In the genomic region with DNA sequence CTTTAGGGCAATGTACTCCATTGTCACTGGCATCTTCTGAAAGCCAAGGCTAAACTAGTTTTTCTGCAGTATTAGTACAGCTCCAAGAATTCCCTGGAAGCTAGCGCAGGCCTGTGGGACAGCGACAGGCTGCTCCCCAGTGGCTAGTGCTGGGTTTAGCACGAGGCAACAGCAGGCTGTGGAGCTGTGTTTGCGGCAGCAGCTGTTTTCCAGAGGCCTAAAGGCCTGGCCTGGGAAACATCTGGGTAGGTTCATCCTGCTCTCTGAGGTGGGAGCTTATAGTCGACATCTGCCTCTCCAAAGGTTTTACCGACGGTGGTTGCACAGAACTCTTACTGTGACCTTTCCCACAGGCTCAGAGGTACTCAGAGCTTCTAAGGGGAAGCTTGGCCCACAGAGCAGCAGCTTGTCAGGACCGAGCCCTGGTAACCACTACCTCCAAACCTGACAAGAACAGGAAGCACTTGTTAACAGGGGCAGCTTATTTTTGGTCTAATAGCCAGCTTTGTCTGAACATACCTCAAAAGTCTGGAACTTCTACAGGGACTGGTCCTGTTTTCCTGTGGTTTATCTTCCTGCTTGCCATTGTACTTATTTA, we compare ENCODE assay signal across 10 cellular contexts. TPM values are rescaled to one million over a fixed set of nuclear protein-coding genes. Genes with fewer than 3 reads are reported as not detected.
DNase-seq lines count a peak whose midpoint lies in the region; ATAC-seq and TF ChIP-seq lines count a peak whose summit lies in the region.
"Had no signal": no experiment of that assay in that cellular context is flagged by ENCODE, and none has a peak within 500 bp of the region (broad histone marks: within the 10 kb centered on the region; RNA-seq: fewer than 3 reads in every experiment).

No MANE protein-coding gene starts in this region.

- peaks cover 11% of the 10 kb centered on the region for H3K4me1 Mint-ChIP-seq in progenitor cell of endocrine pancreas (ENCODE audit: low read depth)

- TF ChIP-seq CTCF in RWPE1 (conservative IDR thresholded peaks at IDR 0.05; ENCODE audit: low read depth) = no peak; the same call in 1 of the 2 replicates
- peak; percentile 50 for TF ChIP-seq CTCF in foreskin fibroblast (IDR thresholded peaks at IDR 0.05; ENCODE audit: low read depth, low read length)
- peak; percentile 47 for TF ChIP-seq CTCF in progenitor cell of endocrine pancreas (IDR thresholded peaks at IDR 0.05; ENCODE audit: unreplicated experiment)

- H3K36me3 Mint-ChIP-seq in progenitor cell of endocrine pancreas (ENCODE audit: insufficient read depth) = peaks cover 20% of the 10 kb centered on the region

- POLR2A ChIA-PET in RWPE1 (lab: Yijun Ruan, JAX; ENCODE audit: low non-redundant PET) = no interaction called here

- DNase-seq in NCI-H146 (lab: John Stamatoyannopoulos, UW) (peak; percentile 27), NCI-H146 treated with DMSO at 0.1 percent for 48 hours (lab: John Stamatoyannopoulos, UW; ENCODE audit: unreplicated experiment) (no peak), RWPE1 (ENCODE audit: low spot score) (peak; percentile 19), foreskin fibroblast (peak; percentile 63 to 85), progenitor cell of endocrine pancreas (ENCODE audit: low spot score, unreplicated experiment) (no peak), OCI-M1 (lab: John Stamatoyannopoulos, UW) (no peak)
- DNase-seq in stimulated activated CD4-positive, alpha-beta T cell treated with anti-CD3 and anti-CD28 coated beads, Interleukin-2, amount 100 ng/mL, for 24 hours = no peak

- H3K27ac Mint-ChIP-seq in progenitor cell of endocrine pancreas = peak overlapping the region; percentile 33

- no peak overlapping the region for H3K4me3 Mint-ChIP-seq in progenitor cell of endocrine pancreas (ENCODE audit: low read depth)

- H3K9me3 Mint-ChIP-seq in progenitor cell of endocrine pancreas (ENCODE audit: low read depth) = no peaks in the 10 kb centered on the region

- no peaks in the 10 kb centered on the region for H3K27me3 Mint-ChIP-seq in progenitor cell of endocrine pancreas

- H3K27ac ChIP-seq in RWPE1 = peak overlapping the region; percentile 30
- H3K27ac ChIP-seq: BLaER1 treated with 17β-estradiol and CSF1 and Interleukin-3, amounts not matched to agents 10 nM and 100 nM had no signal

- H3K4me3 ChIP-seq in foreskin fibroblast (ENCODE audit: low read depth in 1 of 2, low read length in 2 of 2) = no peak overlapping the region
- H3K4me3 ChIP-seq: BLaER1 treated with 17β-estradiol and CSF1 and Interleukin-3, amounts not matched to agents 10 nM and 100 nM; skin epidermis had no signal

- ATAC-seq in GM19452 (IDR thresholded peaks at IDR 0.05; ENCODE audit: unreplicated experiment) = no peak

- CTCF ChIA-PET in RWPE1 (lab: Yijun Ruan, JAX) = interaction anchor here (0.6 to 1.0 kb wide), 6 partner anchors 9 to 1637 kb away, joined by 3 to 5 read pairs (median 3); no protein-coding TSS in a partner anchor

RNA-seq across cellular contexts. Expression of gene CC2D1B, which starts 17.2 kb away (rescaled TPM):
- 42.7 and 51.6 TPM in 2 replicates for total RNA-seq in progenitor cell of endocrine pancreas

RNA-seq across cellular contexts. Expression of gene ORC1, which starts 55.4 kb away (rescaled TPM):
- total RNA-seq in progenitor cell of endocrine pancreas = 10.5 and 11.0 TPM in 2 replicates

RNA-seq across cellular contexts. Expression of gene PRPF38A, which starts 55.6 kb away (rescaled TPM):
- total RNA-seq in progenitor cell of endocrine pancreas = 62.7 and 62.9 TPM in 2 replicates

Comparison
In these comparisons a context has a peak if more than half of its experiments do, and no peak if none do; other contexts are left out.
1. DNase-seq: peak in NCI-H146 (single experiment), RWPE1 (single experiment) and foreskin fibroblast (2 of 2); none in NCI-H146 treated with DMSO at 0.1 percent for 48 hours (single experiment), progenitor cell of endocrine pancreas (single experiment), stimulated activated CD4-positive, alpha-beta T cell treated with anti-CD3 and anti-CD28 coated beads, Interleukin-2, amount 100 ng/mL, for 24 hours (0 of 2) and OCI-M1 (single experiment).